13 cellular contexts compared by ENCODE assay signal in genomic region chr21:36718951-36719501, GRCh38. TPM values are rescaled to one million over a fixed set of nuclear protein-coding genes. Genes with fewer than 3 reads are reported as not detected.
DNase-seq lines count a peak whose midpoint lies in the region; ATAC-seq and TF ChIP-seq lines count a peak whose summit lies in the region.
"Had no signal": no experiment of that assay in that cellular context is flagged by ENCODE, and none has a peak within 500 bp of the region (broad histone marks: within the 10 kb centered on the region; RNA-seq: fewer than 3 reads in every experiment).

No MANE protein-coding gene starts in this region.

- no peaks in the 10 kb centered on the region for H4K20me1 ChIP-seq in GM23248 (ENCODE audit: insufficient read depth)
- H4K20me1 ChIP-seq: BLaER1 had no signal

- no peak overlapping the region for H3K4me3 Mint-ChIP-seq in glutamatergic neuron (ENCODE audit: unreplicated experiment)
- H3K4me3 Mint-ChIP-seq: activated CD4-positive, alpha-beta T cell treated with anti-CD3 and anti-CD28 coated beads for 36 hours had no signal

- no peak for ATAC-seq in GM21423 (IDR thresholded peaks at IDR 0.05; ENCODE audit: unreplicated experiment)
- ATAC-seq in HG03432 (IDR thresholded peaks at IDR 0.05; ENCODE audit: unreplicated experiment) = no peak
- ATAC-seq: activated CD4-positive, alpha-beta T cell treated with anti-CD3 and anti-CD28 coated beads for 36 hours had no signal

- peaks cover 54% of the 10 kb centered on the region for H3K27me3 ChIP-seq in GM23248 (replicated peaks; ENCODE audit: insufficient read depth)
- H3K27me3 ChIP-seq in effector memory CD4-positive, alpha-beta T cell (replicated peaks; ENCODE audit: control insufficient read depth, insufficient read depth, low read length, poor library complexity, severe bottlenecking) = peaks cover 4% of the 10 kb centered on the region

- H3K4me1 Mint-ChIP-seq in glutamatergic neuron (ENCODE audit: low read depth, unreplicated experiment) = no peaks in the 10 kb centered on the region
- H3K4me1 Mint-ChIP-seq: activated CD4-positive, alpha-beta T cell treated with anti-CD3 and anti-CD28 coated beads for 36 hours had no signal

- H3K4me2 ChIP-seq in GM23248 (ENCODE audit: unreplicated experiment) = no peak overlapping the region
- H3K4me2 ChIP-seq: BLaER1 had no signal

- H3K9me3 ChIP-seq in GM23248 (ENCODE audit: low read depth) = no peaks in the 10 kb centered on the region
- H3K9me3 ChIP-seq in effector memory CD4-positive, alpha-beta T cell (ENCODE audit: control insufficient read depth, low read length) = no peaks in the 10 kb centered on the region
- H3K9me3 ChIP-seq: BLaER1, uterus had no signal

- peak; percentile 37 for DNase-seq in GM23248
- peak; percentile 91 for DNase-seq in SW480 (ENCODE audit: low spot score)
- peak; percentile 6 for DNase-seq in glutamatergic neuron
- DNase-seq in posterior cingulate gyrus = peak; percentile 40 to 96 (median 74)
- DNase-seq in DMS53 (lab: John Stamatoyannopoulos, UW) = no peak
- DNase-seq in effector memory CD4-positive, alpha-beta T cell = no peak
- DNase-seq: activated CD4-positive, alpha-beta T cell treated with anti-CD3 and anti-CD28 coated beads for 36 hours; central memory CD4-positive, alpha-beta T cell; HCEC 1CT; uterus had no signal

- 58 to 60% methylated on average over 17 to 18 of the region's 18 CpGs for WGBS in GM23248 (ENCODE audit: low coverage in 1 of 2, low lambda C conversion rate in 2 of 2, missing lambda C conversion rate in 2 of 2), 2 experiments

- no peaks in the 10 kb centered on the region for H3K9me2 ChIP-seq in GM23248 (ENCODE audit: insufficient read depth)

- no peaks in the 10 kb centered on the region for H3K79me2 ChIP-seq in GM23248 (ENCODE audit: insufficient read depth)

- H3K27ac Mint-ChIP-seq in glutamatergic neuron (ENCODE audit: unreplicated experiment) = no peak overlapping the region
- H3K27ac Mint-ChIP-seq: activated CD4-positive, alpha-beta T cell treated with anti-CD3 and anti-CD28 coated beads for 36 hours had no signal

- H3K9ac ChIP-seq in GM23248 = no peak overlapping the region
- H3K9ac ChIP-seq: BLaER1 had no signal

- no peak overlapping the region for H3K4me3 ChIP-seq in GM23248
- H3K4me3 ChIP-seq in effector memory CD4-positive, alpha-beta T cell (ENCODE audit: insufficient read depth, low read depth, low read length, poor library complexity, severe bottlenecking) = no peak overlapping the region
- H3K4me3 ChIP-seq: BLaER1, uterus had no signal

- H3F3A ChIP-seq in GM23248 (ENCODE audit: insufficient read depth) = no peaks in the 10 kb centered on the region

- no peaks in the 10 kb centered on the region for H3K4me1 ChIP-seq in GM23248 (ENCODE audit: insufficient read depth)
- no peaks in the 10 kb centered on the region for H3K4me1 ChIP-seq in effector memory CD4-positive, alpha-beta T cell (ENCODE audit: control insufficient read depth, insufficient read depth, low read length, poor library complexity, severe bottlenecking)
- H3K4me1 ChIP-seq: uterus had no signal

- no peaks in the 10 kb centered on the region for H3K27me3 Mint-ChIP-seq in glutamatergic neuron (ENCODE audit: unreplicated experiment)

- no peak for TF ChIP-seq CTCF in glutamatergic neuron (IDR thresholded peaks at IDR 0.05; ENCODE audit: partially characterized antibody, unreplicated experiment)

- intact Hi-C loops in posterior cingulate gyrus (cut with DNase I) = loop anchor here (10.0 kb wide), 1 partner anchor 214 kb away; no protein-coding TSS in a partner anchor

- in situ Hi-C loops in GM23248 (cut with MboI) = no loop called here

- H3K27ac ChIP-seq in GM23248 = no peak overlapping the region
- no peak overlapping the region for H3K27ac ChIP-seq in effector memory CD4-positive, alpha-beta T cell (ENCODE audit: insufficient read depth, low read length, poor library complexity, severe bottlenecking)
- H3K27ac ChIP-seq: BLaER1, uterus had no signal

- no peaks in the 10 kb centered on the region for H3K36me3 ChIP-seq in GM23248 (ENCODE audit: low read depth)
- H3K36me3 ChIP-seq in effector memory CD4-positive, alpha-beta T cell (ENCODE audit: control insufficient read depth, insufficient read depth, low read length) = no peaks in the 10 kb centered on the region
- H3K36me3 ChIP-seq: BLaER1, uterus had no signal

- H3K9me3 Mint-ChIP-seq in glutamatergic neuron (ENCODE audit: unreplicated experiment) = peaks cover 2% of the 10 kb centered on the region

- no peak overlapping the region for H2AFZ ChIP-seq in GM23248

- H3K36me3 Mint-ChIP-seq in glutamatergic neuron (ENCODE audit: unreplicated experiment) = no peaks in the 10 kb centered on the region

RNA-seq across cellular contexts. Expression of gene SIM2, which starts 20.1 kb away (rescaled TPM):
- total RNA-seq in GM23248 (2014; rRNA removed; shearing (Covaris generic)) = not detected in 2 replicates
- 0.14 TPM in 2 replicates for polyA plus RNA-seq in GM23248 (2016; fragmentation: Nextera tagmentation; extraction: Ambion mirVana)
- 4.8 TPM for total RNA-seq in glutamatergic neuron (ENCODE audit: unreplicated experiment)

Comparison
In these comparisons a context has a peak if more than half of its experiments do, and no peak if none do; other contexts are left out.
1. DNase-seq: peak in GM23248 (single experiment), SW480 (single experiment), glutamatergic neuron (single experiment) and posterior cingulate gyrus (10 of 10); none in DMS53 (single experiment) and effector memory CD4-positive, alpha-beta T cell (0 of 3).